8 cellular contexts compared by ENCODE assay signal in the genomic region with DNA sequence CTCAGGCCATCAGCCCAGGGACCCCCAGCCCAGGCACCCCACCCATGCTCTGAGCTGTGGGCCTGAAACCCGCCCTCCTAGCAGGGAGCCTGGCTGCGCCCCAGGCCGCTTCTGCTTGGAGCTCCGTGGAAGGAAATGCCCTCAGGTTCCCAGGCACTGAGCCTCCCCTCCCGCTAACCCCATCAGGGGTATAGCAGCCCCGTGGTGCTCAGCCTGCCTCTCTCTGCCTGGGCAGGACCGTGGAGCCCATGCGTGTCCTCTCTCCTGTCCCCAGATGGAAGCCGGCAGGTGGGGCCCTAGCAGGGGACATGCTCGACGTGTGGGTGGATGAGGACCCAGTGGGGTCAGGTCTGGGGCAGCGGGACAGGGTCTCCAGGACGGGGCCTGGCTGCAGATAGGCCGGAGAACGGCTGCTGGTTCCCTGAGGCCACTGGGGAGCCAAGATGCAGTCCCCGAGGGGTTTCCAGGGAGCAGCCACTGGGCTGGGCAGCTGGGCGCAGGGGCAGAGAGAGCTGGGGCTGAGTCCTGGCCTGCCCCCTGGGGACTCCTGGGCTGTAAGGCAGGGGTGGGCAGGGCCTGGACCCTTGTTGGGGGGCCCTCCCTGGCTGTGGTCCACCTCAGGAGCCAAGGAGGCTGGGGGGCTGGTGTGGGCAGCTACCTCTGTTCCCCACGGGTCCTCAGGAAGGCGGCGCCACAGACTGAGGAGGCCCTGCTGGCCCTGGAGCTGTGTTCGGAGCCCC.
DNase-seq lines count a peak whose midpoint lies in the region; ATAC-seq and TF ChIP-seq lines count a peak whose summit lies in the region.

No MANE protein-coding gene starts in this region.

- BruUV-seq in MCF 10A (replicated peaks; lab: Mats Ljungman, UMichigan): no TSS peak
- BruUV-seq in mammary epithelial cell (replicated peaks; lab: Mats Ljungman, UMichigan): no TSS peak

- in situ Hi-C loops in mammary epithelial cell (cut with MboI; ENCODE audit: low sequenced_read_pairs in 2 of 2): no loop called here

- 77% methylated on average over 8 of the region's 21 CpGs for WGBS in mammary epithelial cell (ENCODE audit: low coverage, missing lambda C conversion rate)
- 53 to 54% methylated on average over 14 to 16 of the region's 21 CpGs for WGBS in tibial nerve, 2 donors

- no peak overlapping the region for H3K4me3 ChIP-seq in mammary epithelial cell (replicated peaks in 1 of 3; ENCODE audit: insufficient read depth in 1 of 3, low read depth in 2 of 3, low read length in 3 of 3)
- H3K4me3 ChIP-seq in muscle layer of colon (ENCODE audit: low read depth in 1 of 2, low read length in 2 of 2): peak overlapping the region in 1 of 2 donors; percentile 23
- H3K4me3 ChIP-seq in tibial nerve: no peak overlapping the region

- peaks cover 7% of the 10 kb centered on the region for H3K36me3 Mint-ChIP-seq in MCF 10A (ENCODE audit: insufficient read depth, unreplicated experiment)
- H3K36me3 Mint-ChIP-seq in activated naive CD8-positive, alpha-beta T cell: no peaks in the 10 kb centered on the region

- ATAC-seq in HG02981 (IDR thresholded peaks at IDR 0.05; ENCODE audit: unreplicated experiment) (no peak), foreskin keratinocyte (no peak)

- H3K4me3 Mint-ChIP-seq in MCF 10A (ENCODE audit: unreplicated experiment): peak overlapping the region; percentile 31
- peak overlapping the region; percentile 47 for H3K4me3 Mint-ChIP-seq in activated naive CD8-positive, alpha-beta T cell

- no peaks in the 10 kb centered on the region for H3K36me3 ChIP-seq in mammary epithelial cell (ENCODE audit: insufficient read depth, low read length)
- H3K36me3 ChIP-seq in muscle layer of colon (ENCODE audit: insufficient read depth, low read length): no peaks in the 10 kb centered on the region
- no peaks in the 10 kb centered on the region for H3K36me3 ChIP-seq in tibial nerve

- DNase-seq in MCF 10A (ENCODE audit: unreplicated experiment) (no peak), mammary epithelial cell (no peak), tibial nerve (ENCODE audit: low spot score in 2 of 2) (no peak), SHP77 treated with DMSO at 0.1 percent for 48 hours (lab: John Stamatoyannopoulos, UW) (no peak), foreskin keratinocyte (no peak)

- H2AFZ ChIP-seq in mammary epithelial cell (ENCODE audit: low read depth, low read length): no peak overlapping the region

- no peak overlapping the region for H3K9ac ChIP-seq in mammary epithelial cell (ENCODE audit: insufficient read depth, low read length)
- no peak overlapping the region for H3K9ac ChIP-seq in muscle layer of colon (ENCODE audit: low read length)

- TF ChIP-seq CTCF in MCF 10A (IDR thresholded peaks at IDR 0.05; ENCODE audit: unreplicated experiment) (no peak), mammary epithelial cell (conservative IDR thresholded peaks at IDR 0.05 in 1 of 2, IDR thresholded peaks at IDR 0.05 in 1 of 2; ENCODE audit: extremely low read depth in 1 of 2, insufficient read depth in 1 of 2, low read depth in 1 of 2, low read length in 2 of 2) (no peak), tibial nerve (IDR thresholded peaks at IDR 0.05) (no peak), foreskin keratinocyte (conservative IDR thresholded peaks at IDR 0.05) (no peak)

- H3K4me2 ChIP-seq in mammary epithelial cell (ENCODE audit: insufficient read depth, low read depth, low read length): no peak overlapping the region

- H3K27me3 ChIP-seq in mammary epithelial cell (ENCODE audit: insufficient read depth, low read length) (no peaks in the 10 kb centered on the region), muscle layer of colon (ENCODE audit: control insufficient read depth in 1 of 2, insufficient read depth in 2 of 2, low read length in 2 of 2) (no peaks in the 10 kb centered on the region), tibial nerve (no peaks in the 10 kb centered on the region), foreskin keratinocyte (peaks cover 6% of the 10 kb centered on the region)

- intact Hi-C loops in MCF 10A (cut with micrococcal nuclease): loop anchor here (2.0 kb wide), 1 partner anchor 85 kb away; no protein-coding TSS in a partner anchor
- intact Hi-C loops in mammary epithelial cell (cut with micrococcal nuclease): loop anchor here (5.0 kb wide), 3 partner anchors 84 to 119 kb away; no protein-coding TSS in a partner anchor

- H3K9me3 ChIP-seq in mammary epithelial cell (replicated peaks; ENCODE audit: insufficient read depth, low read length): no peaks in the 10 kb centered on the region
- H3K9me3 ChIP-seq in muscle layer of colon (ENCODE audit: low read length): no peaks in the 10 kb centered on the region
- no peaks in the 10 kb centered on the region for H3K9me3 ChIP-seq in tibial nerve

- TF ChIP-seq POLR2A in tibial nerve (IDR thresholded peaks at IDR 0.05): no peak

- peaks cover 2% of the 10 kb centered on the region for H4K20me1 ChIP-seq in mammary epithelial cell (ENCODE audit: insufficient read depth, low read length)

- H3K27ac ChIP-seq in mammary epithelial cell (ENCODE audit: insufficient read depth, low read depth, low read length): no peak overlapping the region
- H3K27ac ChIP-seq in muscle layer of colon (ENCODE audit: low read depth, low read length): peak overlapping the region; percentile 84
- H3K27ac ChIP-seq in tibial nerve: peak overlapping the region; percentile 50 to 96 (median 90)
- H3K27ac ChIP-seq in foreskin keratinocyte: no peak overlapping the region

- H3K4me1 ChIP-seq in mammary epithelial cell (ENCODE audit: insufficient read depth, low read length): peaks cover 19% of the 10 kb centered on the region
- H3K4me1 ChIP-seq in muscle layer of colon (ENCODE audit: insufficient read depth, low read length): peaks cover 46% of the 10 kb centered on the region
- H3K4me1 ChIP-seq in tibial nerve: peaks cover 11 to 100% (median 68%) of the 10 kb centered on the region in 4 donors
- H3K4me1 ChIP-seq in foreskin keratinocyte: no peaks in the 10 kb centered on the region

- H3K9me3 Mint-ChIP-seq in MCF 10A (ENCODE audit: unreplicated experiment): no peaks in the 10 kb centered on the region
- no peaks in the 10 kb centered on the region for H3K9me3 Mint-ChIP-seq in activated naive CD8-positive, alpha-beta T cell (ENCODE audit: low read depth)

- H3K27me3 Mint-ChIP-seq in MCF 10A (ENCODE audit: insufficient read depth, unreplicated experiment): no peaks in the 10 kb centered on the region
- no peaks in the 10 kb centered on the region for H3K27me3 Mint-ChIP-seq in activated naive CD8-positive, alpha-beta T cell

- H3K27ac Mint-ChIP-seq in MCF 10A (ENCODE audit: low read depth, unreplicated experiment): no peak overlapping the region
- no peak overlapping the region for H3K27ac Mint-ChIP-seq in activated naive CD8-positive, alpha-beta T cell

- CTCF ChIA-PET in MCF 10A (lab: Yijun Ruan, JAX): interaction anchor here (0.6 to 1.4 kb wide), 9 partner anchors 27 to 141 kb away, joined by 3 to 5 read pairs (median 3); no protein-coding TSS in a partner anchor
- CTCF ChIA-PET in mammary epithelial cell (lab: Charles Lee; ENCODE audit: low non-redundant PET): interaction anchor here (0.7 to 0.9 kb wide), 2 partner anchors 66 to 116 kb away, joined by 14 to 15 read pairs; no protein-coding TSS in a partner anchor

- no peaks in the 10 kb centered on the region for H3K4me1 Mint-ChIP-seq in MCF 10A (ENCODE audit: insufficient read depth, unreplicated experiment)
- peaks cover 17% of the 10 kb centered on the region for H3K4me1 Mint-ChIP-seq in activated naive CD8-positive, alpha-beta T cell (ENCODE audit: low read depth)

- TF ChIP-seq EP300 in tibial nerve (IDR thresholded peaks at IDR 0.05): no peak

- no peaks in the 10 kb centered on the region for H3K79me2 ChIP-seq in mammary epithelial cell (ENCODE audit: insufficient read depth, low read length)

- POLR2A ChIA-PET in MCF 10A (lab: Yijun Ruan, JAX): interaction anchor here (1.1 kb wide), 1 partner anchor 84 kb away, joined by 3 read pairs; no protein-coding TSS in a partner anchor

- dilution Hi-C loops in mammary epithelial cell (cut with HindIII; ENCODE audit: low sequenced_read_pairs): no loop called here

Comparison
In these comparisons a context has a peak if more than half of its experiments do, and no peak if none do; other contexts are left out.
1. H3K27ac ChIP-seq: peak in muscle layer of colon (single experiment) and tibial nerve (4 of 4); none in mammary epithelial cell (single experiment) and foreskin keratinocyte (single experiment).